13 cellular contexts compared by ENCODE assay signal in genomic region chr3:10557783-10558373, GRCh38. TPM values are rescaled to one million over a fixed set of nuclear protein-coding genes. Genes with fewer than 3 reads are reported as not detected.
DNase-seq lines count a peak whose midpoint lies in the region; ATAC-seq and TF ChIP-seq lines count a peak whose summit lies in the region.
"Had no signal": no experiment of that assay in that cellular context is flagged by ENCODE, and none has a peak within 500 bp of the region (broad histone marks: within the 10 kb centered on the region; RNA-seq: fewer than 3 reads in every experiment).

No MANE protein-coding gene starts in this region.

- TF ChIP-seq CTCF in RWPE2 (IDR thresholded peaks at IDR 0.05; ENCODE audit: poor library complexity, severe bottlenecking) = no peak

- H3K4me3 ChIP-seq in RWPE2 (ENCODE audit: severe bottlenecking) = no peak overlapping the region

- H3K27ac Mint-ChIP-seq in activated T-cell treated with anti-CD3 and anti-CD28 coated beads, Interleukin-2, amount 50 U/mL, for 72 hours = no peak overlapping the region
- H3K27ac Mint-ChIP-seq: immature natural killer cell had no signal

- H3K27me3 ChIP-seq in RWPE2 (ENCODE audit: insufficient read depth, poor library complexity, severe bottlenecking) = no peaks in the 10 kb centered on the region

- no peaks in the 10 kb centered on the region for H3K36me3 ChIP-seq in RWPE2 (ENCODE audit: low read depth)
- H3K36me3 ChIP-seq: neutrophil had no signal

- H3K9me3 ChIP-seq in RWPE2 (ENCODE audit: severe bottlenecking) = no peaks in the 10 kb centered on the region
- H3K9me3 ChIP-seq: neutrophil had no signal

- H3K4me1 Mint-ChIP-seq in activated T-cell treated with anti-CD3 and anti-CD28 coated beads, Interleukin-2, amount 50 U/mL, for 72 hours (ENCODE audit: low read depth) = peaks cover 24% of the 10 kb centered on the region

- H3K4me3 Mint-ChIP-seq in activated T-cell treated with anti-CD3 and anti-CD28 coated beads, Interleukin-2, amount 50 U/mL, for 72 hours = no peak overlapping the region
- H3K4me3 Mint-ChIP-seq: immature natural killer cell had no signal

- H3K36me3 Mint-ChIP-seq in activated T-cell treated with anti-CD3 and anti-CD28 coated beads, Interleukin-2, amount 50 U/mL, for 72 hours (ENCODE audit: insufficient read depth in 2 of 2) = no peaks in the 10 kb centered on the region

- no peaks in the 10 kb centered on the region for H3K4me1 ChIP-seq in RWPE2 (ENCODE audit: insufficient read depth, poor library complexity, severe bottlenecking)

- peaks cover 41% of the 10 kb centered on the region for H3K27me3 Mint-ChIP-seq in activated T-cell treated with anti-CD3 and anti-CD28 coated beads, Interleukin-2, amount 50 U/mL, for 72 hours (ENCODE audit: low read depth)

- DNase-seq in activated T-cell treated with anti-CD3 and anti-CD28 coated beads, Interleukin-2, amount 50 U/mL, for 72 hours = peak in 1 of 2 donors; percentile 17
- no peak for DNase-seq in activated T-cell treated with anti-CD3 and anti-CD28 coated beads, Interleukin-2, amount 50 U/mL, for 1 hour
- DNase-seq in RWPE2 (ENCODE audit: low spot score) = no peak
- DNase-seq in stromal cell of bone marrow (ENCODE audit: low read depth) = peak; percentile 50
- DNase-seq in DMS53 treated with DMSO at 0.1 percent for 48 hours (lab: John Stamatoyannopoulos, UW; ENCODE audit: unreplicated experiment) = no peak
- DNase-seq: immature natural killer cell; KBM-7; NCI-H526; stimulated activated CD4-positive, alpha-beta T cell treated with anti-CD3 and anti-CD28 coated beads, Interleukin-4, amount 100 ng/mL, for 4 hours had no signal

- no peak overlapping the region for H3K27ac ChIP-seq in RWPE2 (ENCODE audit: poor library complexity, severe bottlenecking)
- H3K27ac ChIP-seq: neutrophil had no signal

- ATAC-seq in activated T-cell treated with anti-CD3 and anti-CD28 coated beads, Interleukin-2, amount 50 U/mL, for 72 hours (replicated peaks in 1 of 2) = peak; percentile 66 to 79
- ATAC-seq in RWPE2 (ENCODE audit: low read depth) (peak; percentile 86), esophagus mucosa (peak; percentile 73), HG03354 (IDR thresholded peaks at IDR 0.05; ENCODE audit: poor library complexity, severe bottlenecking, unreplicated experiment) (no peak), GM21526 (IDR thresholded peaks at IDR 0.05; ENCODE audit: low FRiP score, unreplicated experiment) (no peak)

- H3K9me3 Mint-ChIP-seq in activated T-cell treated with anti-CD3 and anti-CD28 coated beads, Interleukin-2, amount 50 U/mL, for 72 hours = no peaks in the 10 kb centered on the region

RNA-seq across cellular contexts. Expression of gene ATP2B2, which starts 52.5 kb away (rescaled TPM):
- not detected for total RNA-seq in activated T-cell treated with anti-CD3 and anti-CD28 coated beads, Interleukin-2, amount 50 U/mL, for 72 hours
- 0.24 TPM for total RNA-seq in esophagus mucosa

Comparison
In these comparisons a context has a peak if more than half of its experiments do, and no peak if none do; other contexts are left out.
1. ATAC-seq: peak in activated T-cell treated with anti-CD3 and anti-CD28 coated beads, Interleukin-2, amount 50 U/mL, for 72 hours (2 of 2), RWPE2 (single experiment) and esophagus mucosa (single experiment); none in HG03354 (single experiment) and GM21526 (single experiment).